In the genomic region with DNA sequence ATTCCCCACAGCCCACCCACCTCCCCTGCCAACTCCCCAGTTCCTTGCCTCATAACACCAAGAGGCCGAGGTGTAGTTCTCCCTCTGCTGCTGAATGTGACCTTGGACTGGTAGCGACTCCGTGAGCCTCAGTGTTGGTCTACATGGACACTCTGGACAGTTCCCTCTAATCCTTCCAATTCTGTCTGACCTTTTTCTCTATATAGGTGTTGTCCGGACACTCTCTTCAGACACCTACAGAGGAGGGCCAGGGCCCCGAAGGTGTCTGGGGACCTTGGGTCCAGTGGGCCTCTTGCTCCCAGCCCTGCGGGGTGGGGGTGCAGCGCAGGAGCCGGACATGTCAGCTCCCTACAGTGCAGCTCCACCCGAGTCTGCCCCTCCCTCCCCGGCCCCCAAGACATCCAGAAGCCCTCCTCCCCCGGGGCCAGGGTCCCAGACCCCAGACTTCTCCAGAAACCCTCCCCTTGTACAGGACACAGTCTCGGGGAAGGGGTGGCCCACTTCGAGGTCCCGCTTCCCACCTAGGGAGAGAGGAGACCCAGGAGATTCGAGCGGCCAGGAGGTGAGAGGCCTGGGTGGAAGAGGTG, we compare ENCODE assay signal across 10 cellular contexts. TPM values are rescaled to one million over a fixed set of nuclear protein-coding genes. Genes with fewer than 3 reads are reported as not detected.
A peak's percentile ranks its signal among the peaks of the same experiment; 100 is the strongest.
DNase-seq lines count a peak whose midpoint lies in the region; ATAC-seq, FAIRE-seq and TF ChIP-seq lines count a peak whose summit lies in the region.
"Had no signal": no experiment of that assay in that cellular context is flagged by ENCODE, and none has a peak within 500 bp of the region (broad histone marks: within the 10 kb centered on the region; RNA-seq: fewer than 3 reads in every experiment).

No MANE protein-coding gene starts in this region.

- H3K27ac Mint-ChIP-seq in astrocyte (ENCODE audit: unreplicated experiment) (peak overlapping the region; percentile 62), T-cell (no peak overlapping the region)

- no peak for TF ChIP-seq POLR2A in right lobe of liver (IDR thresholded peaks at IDR 0.05)

- intact Hi-C loops in right lobe of liver (cut with DNase I): no loop called here

- H3K36me3 Mint-ChIP-seq in astrocyte (ENCODE audit: low read depth, unreplicated experiment) (no peaks in the 10 kb centered on the region), T-cell (peaks cover 5% of the 10 kb centered on the region)

- peak overlapping the region; percentile 67 for H3K4me2 ChIP-seq in astrocyte (ENCODE audit: low read length)

- no peak for FAIRE-seq in astrocyte (lab: Jason Lieb, UNC)

- peaks cover 6% of the 10 kb centered on the region for H4K20me1 ChIP-seq in astrocyte (ENCODE audit: insufficient read depth, low read length)

- 36% methylated on average over 6 of the region's 16 CpGs for WGBS in right lobe of liver (ENCODE audit: insufficient coverage, low coverage, low lambda C conversion rate, missing lambda C conversion rate)

- peak overlapping the region; percentile 50 for H3K9ac ChIP-seq in astrocyte (ENCODE audit: low read length)
- H3K9ac ChIP-seq in subcutaneous abdominal adipose tissue (ENCODE audit: low read length in 5 of 5): peak overlapping the region in 4 of 5 donors; percentile 34 to 54 (median 44)

- H3K36me3 ChIP-seq in HEK293 (ENCODE audit: control insufficient read depth in 2 of 2, insufficient read depth in 1 of 2, low read length in 2 of 2) (peaks cover 0 to 6% of the 10 kb centered on the region in 2 experiments; a peak in 1 of 3 replicates), astrocyte (ENCODE audit: insufficient read depth, low read length) (no peaks in the 10 kb centered on the region), right lobe of liver (peaks cover 0 to 6% (median 0%) of the 10 kb centered on the region in 4 donors), subcutaneous abdominal adipose tissue (ENCODE audit: control insufficient read depth in 5 of 5, insufficient read depth in 5 of 5, low read length in 5 of 5) (peaks cover 0 to 29% (median 24%) of the 10 kb centered on the region in 5 donors)

- H2AFZ ChIP-seq in astrocyte (ENCODE audit: low read depth, low read length): no peak overlapping the region

- no peak overlapping the region for H3K4me3 Mint-ChIP-seq in astrocyte (ENCODE audit: unreplicated experiment)
- no peak overlapping the region for H3K4me3 Mint-ChIP-seq in T-cell

- no peak overlapping the region for H3K27ac ChIP-seq in HEK293 (ENCODE audit: extremely low read depth, low read depth, low read length)
- no peak overlapping the region for H3K27ac ChIP-seq in astrocyte (ENCODE audit: low read depth, low read length)
- H3K27ac ChIP-seq in right lobe of liver: peak overlapping the region; percentile 37 to 76 (median 68)
- peak overlapping the region; percentile 85 for H3K27ac ChIP-seq in subcutaneous abdominal adipose tissue (ENCODE audit: low read depth, low read length)
- no peak overlapping the region for H3K27ac ChIP-seq in caudate nucleus (ENCODE audit: low read depth, low read length)

- H3K9me3 Mint-ChIP-seq in astrocyte (ENCODE audit: unreplicated experiment) (no peaks in the 10 kb centered on the region), T-cell (no peaks in the 10 kb centered on the region)

- H3K79me2 ChIP-seq in astrocyte (ENCODE audit: insufficient read depth, low read length): no peaks in the 10 kb centered on the region

- H3K27me3 ChIP-seq in astrocyte (ENCODE audit: insufficient read depth, low read length) (no peaks in the 10 kb centered on the region), right lobe of liver (no peaks in the 10 kb centered on the region), subcutaneous abdominal adipose tissue (ENCODE audit: control insufficient read depth in 5 of 5, insufficient read depth in 4 of 5, low read length in 5 of 5) (no peaks in the 10 kb centered on the region)

- H3K4me3 ChIP-seq in HEK293 (ENCODE audit: low read depth, low read length) (no peak overlapping the region), astrocyte (ENCODE audit: insufficient read depth, low read depth, low read length) (no peak overlapping the region), right lobe of liver (no peak overlapping the region), subcutaneous abdominal adipose tissue (ENCODE audit: low read depth in 1 of 5, low read length in 5 of 5) (peak overlapping the region in 2 of 5 donors; percentile 24 to 46)

- TF ChIP-seq CTCF in HEK293 (tag by site-specific recombination; IDR thresholded peaks at IDR 0.05): no peak
- no peak for TF ChIP-seq CTCF in astrocyte (IDR thresholded peaks at IDR 0.05; ENCODE audit: insufficient read depth, low read depth, low read length)
- TF ChIP-seq CTCF in right lobe of liver (IDR thresholded peaks at IDR 0.05): no peak

- H3K9me3 ChIP-seq in HEK293 (ENCODE audit: control insufficient read depth, insufficient read depth, low read depth, low read length): no peaks in the 10 kb centered on the region
- H3K9me3 ChIP-seq in astrocyte (ENCODE audit: insufficient read depth, low read depth, low read length): no peaks in the 10 kb centered on the region
- H3K9me3 ChIP-seq in right lobe of liver: no peaks in the 10 kb centered on the region
- no peaks in the 10 kb centered on the region for H3K9me3 ChIP-seq in subcutaneous abdominal adipose tissue (ENCODE audit: control insufficient read depth in 5 of 5, low read length in 5 of 5)

- CTCF ChIA-PET in HEK293 (lab: Yijun Ruan, JAX) (interaction anchor here (1.4 to 8.8 kb wide), 2 partner anchors 7 to 9 kb away, joined by 3 to 73 read pairs; no protein-coding TSS in a partner anchor), T-cell (lab: Charles Lee) (no interaction called here)

- H3K27me3 Mint-ChIP-seq in astrocyte (ENCODE audit: low read depth, unreplicated experiment): no peaks in the 10 kb centered on the region
- H3K27me3 Mint-ChIP-seq in T-cell: peaks cover 0 to 8% of the 10 kb centered on the region in 2 donors

- DNase-seq in astrocyte (ENCODE audit: low read depth) (no peak), right lobe of liver (peak in 2 of 3 donors; percentile 35 to 51), HPDE6-E6E7 (ENCODE audit: extremely low spot score) (no peak), caudate nucleus (lab: John Stamatoyannopoulos, UW) (no peak), T-cell (no peak)
- DNase-seq: NCI-H146 had no signal

- ATAC-seq in right lobe of liver: peak; percentile 4 to 23 (median 12)
- ATAC-seq in T-cell (replicated peaks in 1 of 4): no peak
- no peak for ATAC-seq in GM19452 (IDR thresholded peaks at IDR 0.05; ENCODE audit: unreplicated experiment)
- ATAC-seq: HCT116 had no signal

- POLR2A ChIA-PET in HEK293 (lab: Yijun Ruan, JAX) (interaction anchor here (1.6 kb wide), 1 partner anchor 26 kb away, joined by 4 read pairs; the partner anchor contains the start of gene MCL1), T-cell (lab: Charles Lee) (no interaction called here)

- H3K4me1 Mint-ChIP-seq in astrocyte (ENCODE audit: low read depth, unreplicated experiment): peaks cover 14% of the 10 kb centered on the region
- peaks cover 19 to 32% (median 29%) of the 10 kb centered on the region in 3 donors for H3K4me1 Mint-ChIP-seq in T-cell

- H3K4me1 ChIP-seq in HEK293 (ENCODE audit: control insufficient read depth, insufficient read depth, low read length) (no peaks in the 10 kb centered on the region), astrocyte (ENCODE audit: insufficient read depth, low read length) (peaks cover 14% of the 10 kb centered on the region), right lobe of liver (peaks cover 0 to 39% (median 10%) of the 10 kb centered on the region in 4 donors), subcutaneous abdominal adipose tissue (ENCODE audit: control insufficient read depth in 5 of 5, insufficient read depth in 5 of 5, low read length in 5 of 5) (peaks cover 11 to 55% (median 50%) of the 10 kb centered on the region in 5 donors)

TF ChIP-seq in HEK293, 187 proteins besides CTCF, POLR2A, EP300 and RAD21:
- TF ChIP-seq ZFHX2 (tag by site-specific recombination; conservative IDR thresholded peaks at IDR 0.05): peak; percentile 22; the same call in 1 of the 2 replicates
- no peak for TF ChIP-seq YY2 (tag by site-specific recombination; IDR thresholded peaks at IDR 0.05)
- TF ChIP-seq REST (tag by site-specific recombination; IDR thresholded peaks at IDR 0.05): peak; percentile 71
- no peak for TF ChIP-seq ZNF792 (tag by site-specific recombination; IDR thresholded peaks at IDR 0.05)
- TF ChIP-seq ZNF830 (tag by site-specific recombination; IDR thresholded peaks at IDR 0.05; ENCODE audit: low read depth): no peak

RNA-seq across cellular contexts. Expression of gene ADAMTSL4, which starts 3.6 kb away (rescaled TPM):
- total RNA-seq in astrocyte: 5.3 and 6.7 TPM in 2 replicates
- 10 to 100 TPM; 20.5 to 35.2 (median 31.5) TPM for total RNA-seq in right lobe of liver
- total RNA-seq in T-cell: under 1 TPM; 0.26 to 0.66 (median 0.49) TPM

RNA-seq across cellular contexts. Expression of gene MCL1, which starts 26.6 kb away (rescaled TPM):
- 196 and 210 TPM in 2 replicates for total RNA-seq in astrocyte
- total RNA-seq in right lobe of liver: 100 to 1,000 TPM in 5 of 6 experiments, 10 to 100 TPM in 1; 83.6 to 266 (median 158) TPM
- 100 to 1,000 TPM; 478 to 731 (median 517) TPM for total RNA-seq in T-cell

RNA-seq across cellular contexts. Expression of gene FALEC, which starts 37.2 kb away (rescaled TPM):
- total RNA-seq in astrocyte (0.43 TPM in 1 of 2 replicates, not detected in the other), right lobe of liver (not detected), T-cell (under 1 TPM in 3 of 5 donors, not detected in 2; 0.49 to 0.85 (median 0.73) TPM)

RNA-seq across cellular contexts. Expression of gene ECM1, which starts 44.9 kb away (rescaled TPM):
- total RNA-seq in astrocyte (26.0 and 27.4 TPM in 2 replicates), right lobe of liver (10 to 100 TPM in 5 of 6 experiments, 1 to 10 TPM in 1; 8.8 to 26.7 (median 14.9) TPM), T-cell (1 to 10 TPM in 3 of 5 donors, under 1 TPM in 2; 0.25 to 2.9 (median 1.2) TPM)

Comparison
In these comparisons a context has a peak if more than half of its experiments do, and no peak if none do; other contexts are left out.
1. H3K27ac ChIP-seq: peak in right lobe of liver (3 of 3) and subcutaneous abdominal adipose tissue (single experiment); none in HEK293 (single experiment), astrocyte (single experiment) and caudate nucleus (single experiment).
2. DNase-seq: peak in right lobe of liver (2 of 3); none in astrocyte (single experiment), HPDE6-E6E7 (single experiment), caudate nucleus (0 of 61) and T-cell (0 of 34).
3. ATAC-seq: peak in right lobe of liver (4 of 4); none in T-cell (0 of 4) and GM19452 (single experiment).